In the genomic region with DNA sequence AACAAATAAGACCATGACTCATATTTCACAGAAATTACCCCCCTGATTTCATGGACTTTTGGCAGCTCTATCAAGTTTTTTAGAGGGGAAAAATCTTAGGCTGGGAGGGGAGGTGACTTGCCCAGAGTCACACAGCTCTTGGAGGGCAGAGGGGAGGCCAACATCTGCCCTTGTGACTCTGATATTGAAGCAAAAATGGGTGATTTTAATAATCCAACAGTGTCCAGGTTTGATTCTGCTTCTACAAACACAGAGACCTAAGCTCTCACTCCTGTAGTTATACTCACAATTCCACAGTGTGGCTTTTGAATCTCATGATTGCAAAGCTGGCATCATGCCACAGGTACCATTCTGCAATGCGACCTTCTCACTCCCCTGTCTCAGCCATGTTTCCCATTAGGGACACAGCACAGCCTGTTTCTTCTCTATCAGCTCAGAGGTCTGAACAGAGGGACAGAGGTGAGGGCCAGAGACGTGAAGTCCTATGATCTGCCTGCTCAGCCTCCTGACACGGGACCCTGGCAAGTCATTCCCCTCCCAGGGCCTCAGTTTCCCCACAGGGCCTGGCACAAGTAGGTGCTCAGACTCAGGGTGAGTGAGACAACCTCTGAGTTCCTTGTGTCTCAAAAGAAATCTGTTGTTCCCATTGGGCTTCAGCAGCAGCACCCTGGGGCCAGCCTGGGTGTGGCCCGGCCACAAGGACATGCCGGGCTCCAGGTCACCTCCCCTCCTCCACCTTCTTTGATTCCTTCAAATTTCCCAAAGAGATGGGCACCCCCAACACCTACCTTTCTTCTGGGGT, we compare ENCODE assay signal across 8 cellular contexts. TPM values are rescaled to one million over a fixed set of nuclear protein-coding genes. Genes with fewer than 3 reads are reported as not detected.
DNase-seq lines count a peak whose midpoint lies in the region; ATAC-seq and TF ChIP-seq lines count a peak whose summit lies in the region.

No MANE protein-coding gene starts in this region.

- peaks cover 14% of the 10 kb centered on the region for H3K4me1 Mint-ChIP-seq in Caco-2 (ENCODE audit: low read depth, unreplicated experiment)
- peaks cover 38 to 62% of the 10 kb centered on the region in 2 donors for H3K4me1 Mint-ChIP-seq in stimulated activated naive B cell treated with anti-CD40 and anti-IgM and Interleukin-4, amounts not matched to agents 10 μg/mL and 1 μg/mL and 100 μg/mL, for 72 hours

- H3K36me3 Mint-ChIP-seq in Caco-2 (ENCODE audit: insufficient read depth, unreplicated experiment), result no peaks in the 10 kb centered on the region
- H3K36me3 Mint-ChIP-seq in stimulated activated naive B cell treated with anti-CD40 and anti-IgM and Interleukin-4, amounts not matched to agents 10 μg/mL and 1 μg/mL and 100 μg/mL, for 72 hours, result peaks cover 30 to 45% of the 10 kb centered on the region in 2 donors

- no TSS peak for BruUV-seq in Caco-2 (replicated peaks; lab: Mats Ljungman, UMichigan)

- H3K4me3 ChIP-seq in Caco-2 (ENCODE audit: low read depth, low read length) (peak overlapping the region; percentile 39), HUES6 (ENCODE audit: low read depth, low read length) (peak overlapping the region; percentile 67), adipocyte (ENCODE audit: low read length) (peak overlapping the region; percentile 89), iPS-18a (ENCODE audit: low read length) (peak overlapping the region; percentile 77)

- intact Hi-C loops in Caco-2 (cut with micrococcal nuclease; ENCODE audit: unreplicated experiment), result no loop called here

- no peaks in the 10 kb centered on the region for H3K4me1 ChIP-seq in Caco-2
- peaks cover 15% of the 10 kb centered on the region for H3K4me1 ChIP-seq in HUES6 (ENCODE audit: control insufficient read depth, insufficient read depth, low read length)
- H3K4me1 ChIP-seq in adipocyte (ENCODE audit: control insufficient read depth, insufficient read depth, low read length), result peaks cover 54% of the 10 kb centered on the region
- H3K4me1 ChIP-seq in iPS-18a (ENCODE audit: control insufficient read depth, low read depth, low read length), result peaks cover 15% of the 10 kb centered on the region

- POLR2A ChIA-PET in Caco-2 (lab: Charles Lee), result no interaction called here

- H3K9me3 ChIP-seq in Caco-2, result peaks cover 3% of the 10 kb centered on the region; the same call in 1 of the 2 replicates
- no peaks in the 10 kb centered on the region for H3K9me3 ChIP-seq in HUES6 (ENCODE audit: control insufficient read depth, insufficient read depth, low read depth, low read length)
- no peaks in the 10 kb centered on the region for H3K9me3 ChIP-seq in adipocyte (ENCODE audit: control insufficient read depth, low read length)
- H3K9me3 ChIP-seq in iPS-18a (ENCODE audit: control insufficient read depth, low read depth, low read length), result no peaks in the 10 kb centered on the region

- no peaks in the 10 kb centered on the region for H3K27me3 Mint-ChIP-seq in Caco-2 (ENCODE audit: insufficient read depth, unreplicated experiment)
- H3K27me3 Mint-ChIP-seq in stimulated activated naive B cell treated with anti-CD40 and anti-IgM and Interleukin-4, amounts not matched to agents 10 μg/mL and 1 μg/mL and 100 μg/mL, for 72 hours, result no peaks in the 10 kb centered on the region

- H3K27ac ChIP-seq in HUES6 (ENCODE audit: low read depth, low read length) (no peak overlapping the region), iPS-18a (ENCODE audit: low read length) (peak overlapping the region; percentile 83)

- DNase-seq in Caco-2 (no peak), adipocyte (ENCODE audit: low read depth) (peak; percentile 56), UCSD-AML1 (lab: John Stamatoyannopoulos, UW; ENCODE audit: unreplicated experiment) (no peak), COLO829 (ENCODE audit: low spot score) (no peak)
- DNase-seq in stimulated activated naive B cell treated with anti-CD40 and anti-IgM and Interleukin-4, amounts not matched to agents 10 μg/mL and 1 μg/mL and 100 μg/mL, for 72 hours, result no peak

- no peaks in the 10 kb centered on the region for H3K36me3 ChIP-seq in Caco-2 (ENCODE audit: control insufficient read depth, insufficient read depth, low read length)
- H3K36me3 ChIP-seq in HUES6 (ENCODE audit: control insufficient read depth, insufficient read depth, low read length), result peaks cover 5% of the 10 kb centered on the region; the same call in 1 of the 2 replicates
- H3K36me3 ChIP-seq in adipocyte (ENCODE audit: control insufficient read depth, insufficient read depth, low read length, severe bottlenecking), result peaks cover 19% of the 10 kb centered on the region
- H3K36me3 ChIP-seq in iPS-18a (ENCODE audit: control insufficient read depth, low read depth, low read length), result no peaks in the 10 kb centered on the region

- H3K9me3 Mint-ChIP-seq in Caco-2 (ENCODE audit: unreplicated experiment), result no peaks in the 10 kb centered on the region
- peaks cover 2 to 10% of the 10 kb centered on the region in 2 donors for H3K9me3 Mint-ChIP-seq in stimulated activated naive B cell treated with anti-CD40 and anti-IgM and Interleukin-4, amounts not matched to agents 10 μg/mL and 1 μg/mL and 100 μg/mL, for 72 hours

- ATAC-seq in stimulated activated naive B cell treated with anti-CD40 and anti-IgM and Interleukin-4, amounts not matched to agents 10 μg/mL and 1 μg/mL and 100 μg/mL, for 72 hours (replicated peaks), result peak; percentile 10 to 12
- ATAC-seq in GM21723 (IDR thresholded peaks at IDR 0.05; ENCODE audit: unreplicated experiment), result no peak

- H3K27me3 ChIP-seq in Caco-2 (replicated peaks; ENCODE audit: control insufficient read depth, insufficient read depth, low read length) (no peaks in the 10 kb centered on the region), HUES6 (ENCODE audit: control insufficient read depth, insufficient read depth, low read length) (no peaks in the 10 kb centered on the region), adipocyte (replicated peaks; ENCODE audit: control insufficient read depth, insufficient read depth, low read length) (no peaks in the 10 kb centered on the region), iPS-18a (ENCODE audit: control insufficient read depth, insufficient read depth, low read length) (no peaks in the 10 kb centered on the region)

- no peak for TF ChIP-seq CTCF in Caco-2 (IDR thresholded peaks at IDR 0.05; ENCODE audit: insufficient read depth in 1 of 2, low read depth in 1 of 2, low read length in 1 of 2, severe bottlenecking in 1 of 2, unreplicated experiment in 1 of 2)

- H3K27ac Mint-ChIP-seq in Caco-2 (ENCODE audit: unreplicated experiment), result peak overlapping the region; percentile 86
- H3K27ac Mint-ChIP-seq in stimulated activated naive B cell treated with anti-CD40 and anti-IgM and Interleukin-4, amounts not matched to agents 10 μg/mL and 1 μg/mL and 100 μg/mL, for 72 hours, result peak overlapping the region; percentile 98

- peak overlapping the region; percentile 24 for H3K9ac ChIP-seq in HUES6 (ENCODE audit: low read length)
- peak overlapping the region; percentile 93 for H3K9ac ChIP-seq in adipocyte (ENCODE audit: low read length)
- H3K9ac ChIP-seq in iPS-18a (ENCODE audit: low read length), result peak overlapping the region; percentile 77

- CTCF ChIA-PET in Caco-2 (lab: Charles Lee), result interaction anchor here (0.6 to 1.8 kb wide), 16 partner anchors 12 to 1507 kb away, joined by 3 to 13 read pairs (median 3); partner anchors contain the start of gene EIF3D

- H3K4me3 Mint-ChIP-seq in Caco-2 (ENCODE audit: unreplicated experiment), result peak overlapping the region; percentile 89
- peak overlapping the region; percentile 97 to 99 for H3K4me3 Mint-ChIP-seq in stimulated activated naive B cell treated with anti-CD40 and anti-IgM and Interleukin-4, amounts not matched to agents 10 μg/mL and 1 μg/mL and 100 μg/mL, for 72 hours

RNA-seq across cellular contexts. Expression of gene APOL2, which starts 0.8 kb away (rescaled TPM):
- 7.9 and 10.0 TPM in 2 replicates for total RNA-seq in Caco-2 (2022)

RNA-seq across cellular contexts. Expression of gene APOL1, which starts 14.4 kb away (rescaled TPM):
- total RNA-seq in Caco-2 (2022), result 0.32 and 0.39 TPM in 2 replicates

RNA-seq across cellular contexts. Expression of gene APOL4, which starts 36.9 kb away (rescaled TPM):
- not detected in 2 replicates for total RNA-seq in Caco-2 (2022)

Comparison
In these comparisons a context has a peak if more than half of its experiments do, and no peak if none do; other contexts are left out.
1. H3K4me3 ChIP-seq: peak in every context shown above with its lines; median percentile 89 in adipocyte; 77 in iPS-18a; 67 in HUES6; 39 in Caco-2.
2. H3K9ac ChIP-seq: peak in every context shown above with its lines; median percentile 93 in adipocyte; 77 in iPS-18a; 24 in HUES6.